10 cellular contexts compared by ENCODE assay signal in genomic region chr6:42790549-42791181, GRCh38. TPM values are rescaled to one million over a fixed set of nuclear protein-coding genes. Genes with fewer than 3 reads are reported as not detected.
A peak's percentile ranks its signal among the peaks of the same experiment; 100 is the strongest.
DNase-seq lines count a peak whose midpoint lies in the region; ATAC-seq and TF ChIP-seq lines count a peak whose summit lies in the region.
"Had no signal": no experiment of that assay in that cellular context is flagged by ENCODE, and none has a peak within 500 bp of the region (broad histone marks: within the 10 kb centered on the region; RNA-seq: fewer than 3 reads in every experiment).

No MANE protein-coding gene starts in this region.

- no peak overlapping the region for H3K4me2 ChIP-seq in DND-41 (ENCODE audit: insufficient read depth, low read length)

- H2AFZ ChIP-seq in DND-41 (ENCODE audit: low read depth, low read length), result no peak overlapping the region

- H3K9me3 ChIP-seq in DND-41 (ENCODE audit: insufficient read depth, low read length, severe bottlenecking) (no peaks in the 10 kb centered on the region), esophagus squamous epithelium (no peaks in the 10 kb centered on the region), psoas muscle (no peaks in the 10 kb centered on the region), BE2C (no peaks in the 10 kb centered on the region)
- H3K9me3 ChIP-seq: HAP-1 had no signal

- H3K27me3 ChIP-seq in DND-41 (ENCODE audit: insufficient read depth, low read length, poor library complexity), result no peaks in the 10 kb centered on the region
- no peaks in the 10 kb centered on the region for H3K27me3 ChIP-seq in esophagus squamous epithelium
- no peaks in the 10 kb centered on the region for H3K27me3 ChIP-seq in psoas muscle (ENCODE audit: insufficient read depth in 3 of 3, low read length in 2 of 3)
- H3K27me3 ChIP-seq in BE2C, result no peaks in the 10 kb centered on the region

- DNase-seq in DND-41 (no peak), OCI-M1 (lab: John Stamatoyannopoulos, UW) (peak; percentile 58), esophagus squamous epithelium (lab: John Stamatoyannopoulos, UW) (no peak), psoas muscle (no peak), MV-4-11 (lab: John Stamatoyannopoulos, UW) (no peak), BE2C (no peak)
- DNase-seq: foreskin melanocyte had no signal

- H3K27ac ChIP-seq in DND-41 (ENCODE audit: low read length) (no peak overlapping the region), esophagus squamous epithelium (peak overlapping the region in 3 of 4 donors; percentile 42 to 63 (median 53)), psoas muscle (peak overlapping the region; percentile 100)

- H3K4me1 ChIP-seq in DND-41 (ENCODE audit: insufficient read depth, low read length) (peaks cover 4% of the 10 kb centered on the region; the same call in 1 of the 2 replicates), esophagus squamous epithelium (peaks cover 14 to 64% (median 22%) of the 10 kb centered on the region in 3 donors), psoas muscle (peaks cover 57% of the 10 kb centered on the region), BE2C (peaks cover 6% of the 10 kb centered on the region; the same call in 1 of the 2 replicates)

- no peak for TF ChIP-seq POLR2A in esophagus squamous epithelium (IDR thresholded peaks at IDR 0.05)

- 51% methylated on average over 5 of the region's 5 CpGs for WGBS in esophagus squamous epithelium, 2 donors
- WGBS in psoas muscle, 3 donors, result 33 to 56% (median 38%) methylated on average over 5 of the region's 5 CpGs

- ATAC-seq in DND-41 (ENCODE audit: insufficient read depth, low read depth), result peak; percentile 46; the same call in 2 of the 3 replicates
- peak in 2 of 4 donors; percentile 18 to 28 for ATAC-seq in psoas muscle
- no peak for ATAC-seq in HG03469 (IDR thresholded peaks at IDR 0.05; ENCODE audit: unreplicated experiment)
- ATAC-seq in GM21717 (IDR thresholded peaks at IDR 0.05; ENCODE audit: unreplicated experiment), result no peak

- peaks cover 61% of the 10 kb centered on the region for H3K79me2 ChIP-seq in DND-41 (ENCODE audit: insufficient read depth, low read length)

- H4K20me1 ChIP-seq in DND-41 (ENCODE audit: insufficient read depth, low read length), result peaks cover 3% of the 10 kb centered on the region; the same call in 1 of the 2 replicates

- no peak overlapping the region for H3K9ac ChIP-seq in DND-41 (ENCODE audit: low read depth, low read length)

- H3K36me3 ChIP-seq in DND-41 (ENCODE audit: insufficient read depth, low read length) (no peaks in the 10 kb centered on the region), esophagus squamous epithelium (peaks cover 0 to 4% (median 0%) of the 10 kb centered on the region in 3 donors), psoas muscle (ENCODE audit: insufficient read depth in 1 of 2, low read depth in 1 of 2) (no peaks in the 10 kb centered on the region), BE2C (peaks cover 7% of the 10 kb centered on the region)
- H3K36me3 ChIP-seq: HAP-1 had no signal

- intact Hi-C loops in esophagus squamous epithelium (cut with DNase I) (no loop called here), psoas muscle (cut with DNase I) (no loop called here)

- H3K4me3 ChIP-seq in DND-41 (ENCODE audit: low read depth in 1 of 2, low read length in 2 of 2), result no peak overlapping the region
- peak overlapping the region in 1 of 4 donors; percentile 12 for H3K4me3 ChIP-seq in esophagus squamous epithelium
- no peak overlapping the region for H3K4me3 ChIP-seq in psoas muscle
- no peak overlapping the region for H3K4me3 ChIP-seq in BE2C (ENCODE audit: low read depth, low read length)
- H3K4me3 ChIP-seq: HAP-1 had no signal

- TF ChIP-seq CTCF in DND-41 (IDR thresholded peaks at IDR 0.05; ENCODE audit: borderline replicate concordance, extremely low read depth, low read length, poor library complexity, severe bottlenecking), result no peak
- TF ChIP-seq CTCF in esophagus squamous epithelium (IDR thresholded peaks at IDR 0.05), result no peak
- no peak for TF ChIP-seq CTCF in psoas muscle (IDR thresholded peaks at IDR 0.05)
- TF ChIP-seq CTCF in BE2C (IDR thresholded peaks at IDR 0.05; ENCODE audit: low read depth, low read length), result no peak

RNA-seq across cellular contexts. Expression of gene BICRAL, which starts 8.8 kb away (rescaled TPM):
- total RNA-seq in esophagus squamous epithelium (10 to 100 TPM in 2 of 4 donors, 1 to 10 TPM in 2; 5.8 to 13.9 (median 8.9) TPM), psoas muscle (10 to 100 TPM in 2 of 4 donors, 1 to 10 TPM in 2; 6.2 to 12.2 (median 10.5) TPM)
- polyA plus RNA-seq in psoas muscle, result 1 to 10 TPM; 2.8 to 5.0 (median 2.9) TPM
- 5.7 TPM for polyA plus RNA-seq in BE2C (2012; ENCODE audit: insufficient read depth, insufficient read length, low read depth)

RNA-seq across cellular contexts. Expression of gene TBCC, which starts 44.8 kb away (rescaled TPM):
- total RNA-seq in esophagus squamous epithelium (10 to 100 TPM; 16.2 to 32.9 (median 24.8) TPM), psoas muscle (10 to 100 TPM; 17.0 to 26.9 (median 18.9) TPM)
- polyA plus RNA-seq in psoas muscle, result 10 to 100 TPM; 13.1 to 41.3 (median 29.8) TPM
- 134 TPM for polyA plus RNA-seq in BE2C (2012; ENCODE audit: insufficient read depth, insufficient read length, low read depth)
